ENCODE assay signal across 1 cellular context in genomic region chr2:10278029-10278762, GRCh38.
TF ChIP-seq lines count a peak whose summit lies in the region.

No MANE protein-coding gene starts in this region.

TF ChIP-seq in HepG2, 621 proteins besides CTCF, POLR2A, EP300 and RAD21 (continued from another document and continues in another):
- no peak; the same call in 1 of the 2 replicates for TF ChIP-seq ZNF318 (CRISPR knock-in tag; IDR thresholded peaks at IDR 0.05)
- no peak; the same call in 1 of the 2 replicates for TF ChIP-seq ZNF558 (CRISPR knock-in tag; IDR thresholded peaks at IDR 0.05; ENCODE audit: borderline replicate concordance)
- TF ChIP-seq HNRNPH1 (optimal IDR thresholded peaks at IDR 0.05; ENCODE audit: low read depth, low read length) = no peak
- no peak for TF ChIP-seq KLF13 (CRISPR knock-in tag; IDR thresholded peaks at IDR 0.05)
- no peak for TF ChIP-seq MTA3 (CRISPR knock-in tag; IDR thresholded peaks at IDR 0.05)
- 0 out of 2 replicates have a peak, but pooled peaks have one; percentile 20 for TF ChIP-seq ZNF33B (CRISPR knock-in tag; IDR thresholded peaks at IDR 0.05)
- TF ChIP-seq EEA1 (CRISPR knock-in tag; IDR thresholded peaks at IDR 0.05; ENCODE audit: borderline replicate concordance) = peak; percentile 39; the same call in 1 of the 2 replicates
- peak; percentile 60; the same call in 1 of the 2 replicates for TF ChIP-seq LCORL (IDR thresholded peaks at IDR 0.05)
- peak; percentile 92 for TF ChIP-seq LCORL (CRISPR knock-in tag; IDR thresholded peaks at IDR 0.05)
- no peak for TF ChIP-seq EHMT2 (IDR thresholded peaks at IDR 0.05; ENCODE audit: borderline replicate concordance, low read depth, low read length)
- TF ChIP-seq ZNF672 (CRISPR knock-in tag; IDR thresholded peaks at IDR 0.05) = no peak
- no peak for TF ChIP-seq ARNT (IDR thresholded peaks at IDR 0.05)
- no peak; the same call in 1 of the 2 replicates for TF ChIP-seq ZNF703 (CRISPR knock-in tag; IDR thresholded peaks at IDR 0.05; ENCODE audit: borderline replicate concordance)
- TF ChIP-seq ZNF839 (CRISPR knock-in tag; IDR thresholded peaks at IDR 0.05; ENCODE audit: borderline replicate concordance) = peak; percentile 24; the same call in 1 of the 2 replicates
- TF ChIP-seq, protein P1, sequence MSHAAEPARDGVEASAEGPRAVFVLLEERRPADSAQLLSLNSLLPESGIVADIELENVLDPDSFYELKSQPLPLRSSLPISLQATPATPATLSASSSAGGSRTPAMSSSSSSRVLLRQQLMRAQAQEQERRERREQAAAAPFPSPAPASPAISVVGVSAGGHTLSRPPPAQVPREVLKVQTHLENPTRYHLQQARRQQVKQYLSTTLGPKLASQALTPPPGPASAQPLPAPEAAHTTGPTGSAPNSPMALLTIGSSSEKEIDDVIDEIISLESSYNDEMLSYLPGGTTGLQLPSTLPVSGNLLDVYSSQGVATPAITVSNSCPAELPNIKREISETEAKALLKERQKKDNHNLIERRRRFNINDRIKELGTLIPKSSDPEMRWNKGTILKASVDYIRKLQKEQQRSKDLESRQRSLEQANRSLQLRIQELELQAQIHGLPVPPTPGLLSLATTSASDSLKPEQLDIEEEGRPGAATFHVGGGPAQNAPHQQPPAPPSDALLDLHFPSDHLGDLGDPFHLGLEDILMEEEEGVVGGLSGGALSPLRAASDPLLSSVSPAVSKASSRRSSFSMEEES (CRISPR knock-in tag; IDR thresholded peaks at IDR 0.05) = peak; percentile 77; the same call in 1 of the 2 replicates
- TF ChIP-seq, protein P2, sequence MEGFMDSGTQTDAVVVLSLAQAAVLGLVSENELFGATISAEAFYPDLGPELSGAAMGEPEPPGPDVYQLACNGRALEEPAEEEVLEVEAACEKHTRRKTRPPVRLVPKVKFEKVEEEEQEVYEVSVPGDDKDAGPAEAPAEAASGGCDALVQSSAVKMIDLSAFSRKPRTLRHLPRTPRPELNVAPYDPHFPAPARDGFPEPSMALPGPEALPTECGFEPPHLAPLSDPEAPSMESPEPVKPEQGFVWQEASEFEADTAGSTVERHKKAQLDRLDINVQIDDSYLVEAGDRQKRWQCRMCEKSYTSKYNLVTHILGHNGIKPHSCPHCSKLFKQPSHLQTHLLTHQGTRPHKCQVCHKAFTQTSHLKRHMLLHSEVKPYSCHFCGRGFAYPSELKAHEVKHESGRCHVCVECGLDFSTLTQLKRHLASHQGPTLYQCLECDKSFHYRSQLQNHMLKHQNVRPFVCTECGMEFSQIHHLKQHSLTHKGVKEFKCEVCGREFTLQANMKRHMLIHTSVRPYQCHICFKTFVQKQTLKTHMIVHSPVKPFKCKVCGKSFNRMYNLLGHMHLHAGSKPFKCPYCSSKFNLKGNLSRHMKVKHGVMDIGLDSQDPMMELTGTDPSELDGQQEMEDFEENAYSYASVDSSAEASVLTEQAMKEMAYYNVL (CRISPR knock-in tag; IDR thresholded peaks at IDR 0.05; ENCODE audit: borderline replicate concordance) = peak; percentile 17; the same call in 1 of the 2 replicates
- peak; percentile 52; the same call in 1 of the 2 replicates for TF ChIP-seq ZNF546 (CRISPR knock-in tag; conservative IDR thresholded peaks at IDR 0.05)
- TF ChIP-seq ZNF230 (CRISPR knock-in tag; IDR thresholded peaks at IDR 0.05) = peak; percentile 71; the same call in 1 of the 2 replicates
- TF ChIP-seq, protein P3, sequence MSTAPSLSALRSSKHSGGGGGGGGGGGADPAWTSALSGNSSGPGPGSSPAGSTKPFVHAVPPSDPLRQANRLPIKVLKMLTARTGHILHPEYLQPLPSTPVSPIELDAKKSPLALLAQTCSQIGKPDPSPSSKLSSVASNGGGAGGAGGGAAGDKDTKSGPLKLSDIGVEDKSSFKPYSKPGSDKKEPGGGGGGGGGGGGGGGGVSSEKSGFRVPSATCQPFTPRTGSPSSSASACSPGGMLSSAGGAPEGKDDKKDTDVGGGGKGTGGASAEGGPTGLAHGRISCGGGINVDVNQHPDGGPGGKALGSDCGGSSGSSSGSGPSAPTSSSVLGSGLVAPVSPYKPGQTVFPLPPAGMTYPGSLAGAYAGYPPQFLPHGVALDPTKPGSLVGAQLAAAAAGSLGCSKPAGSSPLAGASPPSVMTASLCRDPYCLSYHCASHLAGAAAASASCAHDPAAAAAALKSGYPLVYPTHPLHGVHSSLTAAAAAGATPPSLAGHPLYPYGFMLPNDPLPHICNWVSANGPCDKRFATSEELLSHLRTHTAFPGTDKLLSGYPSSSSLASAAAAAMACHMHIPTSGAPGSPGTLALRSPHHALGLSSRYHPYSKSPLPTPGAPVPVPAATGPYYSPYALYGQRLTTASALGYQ (CRISPR knock-in tag; IDR thresholded peaks at IDR 0.05) = no peak
- peak; percentile 71; the same call in 1 of the 2 replicates for TF ChIP-seq HOXA5 (CRISPR knock-in tag; IDR thresholded peaks at IDR 0.05)
- no peak for TF ChIP-seq ZNF530 (CRISPR knock-in tag; IDR thresholded peaks at IDR 0.05; ENCODE audit: low read depth)
- TF ChIP-seq CBX1 (IDR thresholded peaks at IDR 0.05; ENCODE audit: low read depth) = no peak
- TF ChIP-seq, protein P4, sequence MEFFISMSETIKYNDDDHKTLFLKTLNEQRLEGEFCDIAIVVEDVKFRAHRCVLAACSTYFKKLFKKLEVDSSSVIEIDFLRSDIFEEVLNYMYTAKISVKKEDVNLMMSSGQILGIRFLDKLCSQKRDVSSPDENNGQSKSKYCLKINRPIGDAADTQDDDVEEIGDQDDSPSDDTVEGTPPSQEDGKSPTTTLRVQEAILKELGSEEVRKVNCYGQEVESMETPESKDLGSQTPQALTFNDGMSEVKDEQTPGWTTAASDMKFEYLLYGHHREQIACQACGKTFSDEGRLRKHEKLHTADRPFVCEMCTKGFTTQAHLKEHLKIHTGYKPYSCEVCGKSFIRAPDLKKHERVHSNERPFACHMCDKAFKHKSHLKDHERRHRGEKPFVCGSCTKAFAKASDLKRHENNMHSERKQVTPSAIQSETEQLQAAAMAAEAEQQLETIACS (CRISPR knock-in tag; IDR thresholded peaks at IDR 0.05) = no peak
- peak; percentile 83 for TF ChIP-seq ZNF557 (CRISPR knock-in tag; IDR thresholded peaks at IDR 0.05)
- no peak; the same call in none of the 2 replicates for TF ChIP-seq MYNN (CRISPR knock-in tag; IDR thresholded peaks at IDR 0.05; ENCODE audit: low read depth)
- TF ChIP-seq KLF15 (CRISPR knock-in tag; IDR thresholded peaks at IDR 0.05; ENCODE audit: borderline replicate concordance) = no peak
- no peak for TF ChIP-seq DNMT1 (CRISPR knock-in tag; IDR thresholded peaks at IDR 0.05)
- no peak for TF ChIP-seq ZNF136 (CRISPR knock-in tag; IDR thresholded peaks at IDR 0.05; ENCODE audit: low read depth)
- TF ChIP-seq, protein P5, sequence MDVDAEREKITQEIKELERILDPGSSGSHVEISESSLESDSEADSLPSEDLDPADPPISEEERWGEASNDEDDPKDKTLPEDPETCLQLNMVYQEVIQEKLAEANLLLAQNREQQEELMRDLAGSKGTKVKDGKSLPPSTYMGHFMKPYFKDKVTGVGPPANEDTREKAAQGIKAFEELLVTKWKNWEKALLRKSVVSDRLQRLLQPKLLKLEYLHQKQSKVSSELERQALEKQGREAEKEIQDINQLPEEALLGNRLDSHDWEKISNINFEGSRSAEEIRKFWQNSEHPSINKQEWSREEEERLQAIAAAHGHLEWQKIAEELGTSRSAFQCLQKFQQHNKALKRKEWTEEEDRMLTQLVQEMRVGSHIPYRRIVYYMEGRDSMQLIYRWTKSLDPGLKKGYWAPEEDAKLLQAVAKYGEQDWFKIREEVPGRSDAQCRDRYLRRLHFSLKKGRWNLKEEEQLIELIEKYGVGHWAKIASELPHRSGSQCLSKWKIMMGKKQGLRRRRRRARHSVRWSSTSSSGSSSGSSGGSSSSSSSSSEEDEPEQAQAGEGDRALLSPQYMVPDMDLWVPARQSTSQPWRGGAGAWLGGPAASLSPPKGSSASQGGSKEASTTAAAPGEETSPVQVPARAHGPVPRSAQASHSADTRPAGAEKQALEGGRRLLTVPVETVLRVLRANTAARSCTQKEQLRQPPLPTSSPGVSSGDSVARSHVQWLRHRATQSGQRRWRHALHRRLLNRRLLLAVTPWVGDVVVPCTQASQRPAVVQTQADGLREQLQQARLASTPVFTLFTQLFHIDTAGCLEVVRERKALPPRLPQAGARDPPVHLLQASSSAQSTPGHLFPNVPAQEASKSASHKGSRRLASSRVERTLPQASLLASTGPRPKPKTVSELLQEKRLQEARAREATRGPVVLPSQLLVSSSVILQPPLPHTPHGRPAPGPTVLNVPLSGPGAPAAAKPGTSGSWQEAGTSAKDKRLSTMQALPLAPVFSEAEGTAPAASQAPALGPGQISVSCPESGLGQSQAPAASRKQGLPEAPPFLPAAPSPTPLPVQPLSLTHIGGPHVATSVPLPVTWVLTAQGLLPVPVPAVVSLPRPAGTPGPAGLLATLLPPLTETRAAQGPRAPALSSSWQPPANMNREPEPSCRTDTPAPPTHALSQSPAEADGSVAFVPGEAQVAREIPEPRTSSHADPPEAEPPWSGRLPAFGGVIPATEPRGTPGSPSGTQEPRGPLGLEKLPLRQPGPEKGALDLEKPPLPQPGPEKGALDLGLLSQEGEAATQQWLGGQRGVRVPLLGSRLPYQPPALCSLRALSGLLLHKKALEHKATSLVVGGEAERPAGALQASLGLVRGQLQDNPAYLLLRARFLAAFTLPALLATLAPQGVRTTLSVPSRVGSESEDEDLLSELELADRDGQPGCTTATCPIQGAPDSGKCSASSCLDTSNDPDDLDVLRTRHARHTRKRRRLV (CRISPR knock-in tag; IDR thresholded peaks at IDR 0.05) = no peak
- peak; percentile 67; the same call in 1 of the 2 replicates for TF ChIP-seq ZSCAN5A (CRISPR knock-in tag; IDR thresholded peaks at IDR 0.05; ENCODE audit: borderline replicate concordance)
- no peak for TF ChIP-seq ZNF430 (CRISPR knock-in tag; IDR thresholded peaks at IDR 0.05)
- TF ChIP-seq ZNF432 (CRISPR knock-in tag; IDR thresholded peaks at IDR 0.05; ENCODE audit: borderline replicate concordance) = no peak
